ENCODE assay signal across 5 cellular contexts in genomic region chr7:105232829-105233291, GRCh38.
A peak's percentile ranks its signal among the peaks of the same experiment; 100 is the strongest.
DNase-seq lines count a peak whose midpoint lies in the region; ATAC-seq, FAIRE-seq and TF ChIP-seq lines count a peak whose summit lies in the region.
"Not testable (repeated sequence)": the region's sequence is repeated elsewhere in the genome, so short reads cannot be mapped to it uniquely, and the experiment has no call there.

No MANE protein-coding gene starts in this region.

- not testable (repeated sequence) for H2AK5ac ChIP-seq in H1 (ENCODE audit: low read depth, low read length)

- ATAC-seq in GM23338 = not testable (repeated sequence)
- ATAC-seq in K562 = peak; percentile 80

- intact Hi-C loops in A673 (cut with micrococcal nuclease; ENCODE audit: unreplicated experiment) = loop anchor here (5.0 kb wide), 1 partner anchor 459 kb away; no protein-coding TSS in a partner anchor
- intact Hi-C loops in K562 (cut with micrococcal nuclease) = not testable (repeated sequence)

- H3K36me3 Mint-ChIP-seq in GM23338 (ENCODE audit: low read depth) = not testable (repeated sequence)

- not testable (repeated sequence) for H3K9me3 ChIP-seq in A673 (ENCODE audit: low read depth, low read length, poor library complexity, severe bottlenecking); SK-N-MC (ENCODE audit: low read depth, low read length); K562 (replicated peaks; ENCODE audit: control insufficient read depth, insufficient read depth, low read depth, low read length); H1 (ENCODE audit: insufficient read depth in 2 of 2, low read depth in 1 of 2, low read length in 1 of 2)

- peak; percentile 35 for FAIRE-seq in K562 (lab: Jason Lieb, UNC)
- not testable (repeated sequence) for FAIRE-seq in H1 (lab: Jason Lieb, UNC)

- H3K36me3 ChIP-seq in A673 (ENCODE audit: insufficient read depth, low read length, poor library complexity, severe bottlenecking); GM23338 (ENCODE audit: insufficient read depth); SK-N-MC (ENCODE audit: insufficient read depth, low read length); K562 (ENCODE audit: control insufficient read depth, insufficient read depth, low read length); H1 (ENCODE audit: control insufficient read depth in 2 of 4, insufficient read depth in 4 of 4, low read length in 3 of 4): not testable (repeated sequence)

- not testable (repeated sequence) for H3K79me1 ChIP-seq in H1 (ENCODE audit: low read depth, low read length)

- H2BK120ac ChIP-seq in H1 (replicated peaks; ENCODE audit: low read depth, low read length) = not testable (repeated sequence)

- H3F3A ChIP-seq in GM23338 (replicated peaks; ENCODE audit: low read depth) = not testable (repeated sequence)

- H4K91ac ChIP-seq in H1 (replicated peaks; ENCODE audit: insufficient read length, low read length) = not testable (repeated sequence)

- in situ Hi-C loops in K562 (cut with MboI) = not testable (repeated sequence)

- 33% methylated on average over 5 of the region's 6 CpGs for WGBS in K562 (ENCODE audit: insufficient coverage, low coverage, missing lambda C conversion rate)
- 92% methylated on average over 6 of the region's 6 CpGs; no CpG with 5 or more reads in 1 of the 2 experiments for WGBS in H1 (ENCODE audit: extremely low coverage in 1 of 2, insufficient coverage in 1 of 2, insufficient read length in 1 of 2, insufficient replicate concordance in 2 of 2, low coverage in 1 of 2, low lambda C conversion rate in 2 of 2, missing lambda C conversion rate in 1 of 2), 2 experiments

- BruUV-seq in A673 (replicated peaks; lab: Mats Ljungman, UMichigan); K562 (replicated peaks; lab: Mats Ljungman, UMichigan): not testable (repeated sequence)

- H3K27me3 ChIP-seq in A673 (replicated peaks; ENCODE audit: insufficient read depth, low read depth, low read length, poor library complexity); GM23338 (ENCODE audit: insufficient read depth); K562 (ENCODE audit: control insufficient read depth in 2 of 2, insufficient read depth in 2 of 2, low read length in 2 of 2); H1 (replicated peaks in 1 of 4; ENCODE audit: control insufficient read depth in 3 of 4, extremely low read depth in 1 of 4, insufficient read depth in 3 of 4, low read length in 3 of 4): not testable (repeated sequence)

- not testable (repeated sequence) for TF ChIP-seq RAD21 in K562 (CRISPR knock-in tag; conservative IDR thresholded peaks at IDR 0.05 in 1 of 2, IDR thresholded peaks at IDR 0.05 in 1 of 2); H1 (IDR thresholded peaks at IDR 0.05 in 1 of 2, conservative IDR thresholded peaks at IDR 0.05 in 1 of 2; ENCODE audit: low read depth in 2 of 2, low read length in 2 of 2)

- DNase-seq in A673 (ENCODE audit: low spot score) (peak; percentile 78), SK-N-MC (ENCODE audit: low read depth, low spot score) (peak; percentile 71), K562 (ENCODE audit: extremely low read depth in 1 of 4, low spot score in 3 of 4) (peak in 1 of 4 experiments; percentile 64)
- not testable (repeated sequence) for DNase-seq in GM23338 (ENCODE audit: low spot score); H1 (ENCODE audit: low read depth in 1 of 2, low spot score in 2 of 2)

- POLR2A ChIA-PET in A673 (lab: Charles Lee; ENCODE audit: low non-redundant PET); H1 (lab: Charles Lee; ENCODE audit: partially characterized antibody): not testable (repeated sequence)
- POLR2A ChIA-PET in K562 (lab: Yijun Ruan, JAX) = interaction anchor here (0.7 kb wide), 1 partner anchor 9 kb away, joined by 4 read pairs; no protein-coding TSS in a partner anchor

- not testable (repeated sequence) for TF ChIP-seq CTCF in A673 (conservative IDR thresholded peaks at IDR 0.05; ENCODE audit: low read depth, low read length); GM23338 (conservative IDR thresholded peaks at IDR 0.05; ENCODE audit: low read depth in 2 of 2); K562 (IDR thresholded peaks at IDR 0.05 in 2 of 3, conservative IDR thresholded peaks at IDR 0.05 in 1 of 3; ENCODE audit: insufficient read depth in 2 of 3, low read depth in 1 of 3, low read length in 3 of 3); H1 (IDR thresholded peaks at IDR 0.05; ENCODE audit: control extremely low read depth in 1 of 3, insufficient read depth in 1 of 3, low read depth in 1 of 3, low read length in 3 of 3)

- not testable (repeated sequence) for H3K4me2 ChIP-seq in GM23338; H1 (ENCODE audit: insufficient read depth in 1 of 2, low read depth in 2 of 2, low read length in 2 of 2)
- H3K4me2 ChIP-seq in K562 (ENCODE audit: insufficient read depth, low read length) = 0 out of 2 replicates have a peak overlapping the region, but pooled peaks have one; percentile 1

- CTCF ChIA-PET in A673 (lab: Charles Lee); K562 (lab: Yijun Ruan, JAX; ENCODE audit: low intra/inter-chr PET ratio): not testable (repeated sequence)
- CTCF ChIA-PET in H1 (lab: Charles Lee; ENCODE audit: partially characterized antibody) = interaction anchor here (0.7 kb wide), 1 partner anchor 318 kb away, joined by 3 read pairs; no protein-coding TSS in a partner anchor

- H3K9ac ChIP-seq in SK-N-MC (ENCODE audit: insufficient read length) = peak overlapping the region; percentile 19
- H3K9ac ChIP-seq in K562 (ENCODE audit: insufficient read depth in 1 of 2, low read depth in 2 of 2, low read length in 2 of 2); H1 (replicated peaks in 1 of 4; ENCODE audit: extremely low read depth in 1 of 4, low read depth in 3 of 4, low read length in 3 of 4): not testable (repeated sequence)

- H3K79me2 ChIP-seq in GM23338 (replicated peaks; ENCODE audit: insufficient read depth) = peaks cover 59% of the 10 kb centered on the region
- H3K79me2 ChIP-seq in K562 (ENCODE audit: control insufficient read depth, insufficient read depth, low read length) = peaks cover 22% of the 10 kb centered on the region
- H3K79me2 ChIP-seq in H1 (ENCODE audit: control insufficient read depth in 1 of 2, insufficient read depth in 2 of 2, low read length in 2 of 2) = peaks cover 0 to 45% of the 10 kb centered on the region in 2 experiments; a peak in 3 of 4 replicates

- not testable (repeated sequence) for H4K20me1 ChIP-seq in GM23338 (replicated peaks; ENCODE audit: insufficient read depth); K562 (replicated peaks; ENCODE audit: control insufficient read depth, insufficient read depth, low read length); H1 (replicated peaks in 1 of 2; ENCODE audit: control insufficient read depth in 1 of 2, insufficient read depth in 2 of 2, low read length in 2 of 2)

- not testable (repeated sequence) for H3K9me2 ChIP-seq in GM23338 (ENCODE audit: insufficient read depth)

- H3K23me2 ChIP-seq in H1 (ENCODE audit: low read depth, low read length) = not testable (repeated sequence)

- H3K9me3 Mint-ChIP-seq in GM23338 = not testable (repeated sequence)

- not testable (repeated sequence) for H3K56ac ChIP-seq in H1 (replicated peaks; ENCODE audit: insufficient read length, low read depth, low read length)

- peaks cover 18% of the 10 kb centered on the region for H3K4me1 Mint-ChIP-seq in GM23338

- not testable (repeated sequence) for H3K9me1 ChIP-seq in K562 (ENCODE audit: control insufficient read depth, insufficient read depth, low read length)

- not testable (repeated sequence) for H4K5ac ChIP-seq in H1 (ENCODE audit: insufficient read length, low read depth, low read length)

- H2BK20ac ChIP-seq in H1 (ENCODE audit: low read length) = not testable (repeated sequence)

- not testable (repeated sequence) for TF ChIP-seq EP300 in K562 (IDR thresholded peaks at IDR 0.05; ENCODE audit: low read length); H1 (IDR thresholded peaks at IDR 0.05; ENCODE audit: borderline replicate concordance in 1 of 2, low read depth in 2 of 2, low read length in 2 of 2)

- not testable (repeated sequence) for H2AFZ ChIP-seq in GM23338; K562 (ENCODE audit: low read depth, low read length); H1 (ENCODE audit: low read length)

- H4K8ac ChIP-seq in H1 (ENCODE audit: extremely low read depth, insufficient read depth, low read length) = not testable (repeated sequence)

- H3K4me3 Mint-ChIP-seq in GM23338 = not testable (repeated sequence)

- H3K18ac ChIP-seq in H1 (ENCODE audit: extremely low read depth, low read length) = not testable (repeated sequence)

- TF ChIP-seq POLR2A in K562 (conservative IDR thresholded peaks at IDR 0.05); H1 (IDR thresholded peaks at IDR 0.05; ENCODE audit: control extremely low read depth in 1 of 2, low read depth in 2 of 2, low read length in 2 of 2): not testable (repeated sequence)

- H3K27me3 Mint-ChIP-seq in GM23338 (ENCODE audit: insufficient read depth, low read depth, poor library complexity) = not testable (repeated sequence)

- H3K23ac ChIP-seq in H1 (ENCODE audit: insufficient read length) = not testable (repeated sequence)

- not testable (repeated sequence) for H3K4me3 ChIP-seq in A673 (ENCODE audit: low read depth, low read length, poor library complexity, severe bottlenecking); GM23338; K562; H1 (ENCODE audit: extremely low read depth in 1 of 4, insufficient read depth in 2 of 4, low read depth in 3 of 4, low read length in 4 of 4)
- H3K4me3 ChIP-seq in SK-N-MC = peak overlapping the region; percentile 24; the same call in 1 of the 2 replicates

- H2BK12ac ChIP-seq in H1 (ENCODE audit: low read depth, low read length) = not testable (repeated sequence)

- H3K27ac ChIP-seq in A673 (ENCODE audit: low read depth, low read length, poor library complexity, severe bottlenecking) (peak overlapping the region; percentile 68), GM23338 (ENCODE audit: low read depth) (0 out of 2 replicates have a peak overlapping the region, but pooled peaks have one; percentile 34), SK-N-MC (peak overlapping the region; percentile 96)
- H3K27ac ChIP-seq in K562 (ENCODE audit: extremely low read depth, low read depth, low read length); H1 (ENCODE audit: low read depth, low read length): not testable (repeated sequence)

- H3K4ac ChIP-seq in H1 (replicated peaks; ENCODE audit: insufficient read length, low read depth, low read length) = not testable (repeated sequence)

- not testable (repeated sequence) for H2BK15ac ChIP-seq in H1 (ENCODE audit: low read length)

- H3K14ac ChIP-seq in H1 (ENCODE audit: insufficient read length) = not testable (repeated sequence)

- H2BK5ac ChIP-seq in H1 (ENCODE audit: low read depth, low read length) = 0 out of 2 replicates have a peak overlapping the region, but pooled peaks have one; percentile 28

- H3K4me1 ChIP-seq in A673 (ENCODE audit: insufficient read depth, low read length, poor library complexity, severe bottlenecking) = peaks cover 40% of the 10 kb centered on the region
- H3K4me1 ChIP-seq in GM23338 (ENCODE audit: insufficient read depth) = peaks cover 15% of the 10 kb centered on the region
- not testable (repeated sequence) for H3K4me1 ChIP-seq in K562 (replicated peaks in 1 of 2; ENCODE audit: control insufficient read depth in 2 of 2, insufficient read depth in 2 of 2, low read length in 2 of 2); H1 (replicated peaks in 1 of 4; ENCODE audit: control insufficient read depth in 3 of 4, insufficient read depth in 4 of 4, low read length in 3 of 4)

- not testable (repeated sequence) for H3K27ac Mint-ChIP-seq in GM23338
